ENCODE assay signal across 15 cellular contexts in genomic region chr10:104922810-104923209, GRCh38.
DNase-seq lines count a peak whose midpoint lies in the region; ATAC-seq lines count a peak whose summit lies in the region.
"Had no signal": no experiment of that assay in that cellular context is flagged by ENCODE, and none has a peak within 500 bp of the region (broad histone marks: within the 10 kb centered on the region; RNA-seq: fewer than 3 reads in every experiment).

No MANE protein-coding gene starts in this region.

- peak; percentile 89 for ATAC-seq in GM18861 (IDR thresholded peaks at IDR 0.05; ENCODE audit: unreplicated experiment)
- peak; percentile 77 for ATAC-seq in GM21528 (IDR thresholded peaks at IDR 0.05; ENCODE audit: low FRiP score, unreplicated experiment)
- peak; percentile 72 for ATAC-seq in HG03039 (IDR thresholded peaks at IDR 0.05; ENCODE audit: unreplicated experiment)
- no peak for ATAC-seq in GM19467 (IDR thresholded peaks at IDR 0.05; ENCODE audit: unreplicated experiment)
- ATAC-seq: HCT116 had no signal

- DNase-seq in germinal center (ENCODE audit: low spot score) (peak; percentile 22), GF-D8 (lab: John Stamatoyannopoulos, UW) (no peak), DMS153 (lab: John Stamatoyannopoulos, UW) (no peak)
- DNase-seq: activated T-cell treated with anti-CD3 and anti-CD28 coated beads, Interleukin-2, amount 50 U/mL, for 1 hour; central memory CD4-positive, alpha-beta T cell; DMS79 treated with DMSO at 0.1 percent for 48 hours; mesendoderm; NCI-H2081 treated with DMSO at 0.1 percent for 48 hours; NCI-H748 treated with DMSO at 0.1 percent for 48 hours; stimulated activated CD4-positive, alpha-beta T cell treated with anti-CD3 and anti-CD28 coated beads, Interleukin-2, amount 100 ng/mL, for 48 hours had no signal
